Comparison of ENCODE assay signal across 8 cellular contexts in genomic region chr15:50685976-50686467, GRCh38.
DNase-seq lines count a peak whose midpoint lies in the region; ATAC-seq and TF ChIP-seq lines count a peak whose summit lies in the region.

No MANE protein-coding gene starts in this region.

- TF ChIP-seq CTCF in 22Rv1 (IDR thresholded peaks at IDR 0.05) = no peak

- peak overlapping the region; percentile 99 to 100 for H3K4me3 Mint-ChIP-seq in effector memory CD8-positive, alpha-beta T cell

- DNase-seq in NCI-H524 (lab: John Stamatoyannopoulos, UW) = peak; percentile 70
- DNase-seq in activated CD8-positive, alpha-beta memory T cell treated with anti-CD3 and anti-CD28 coated beads for 48 hours (ENCODE audit: low read depth in 2 of 3, low spot score in 2 of 3) = peak in 2 of 3 experiments; percentile 49 to 64
- peak; percentile 68 to 69 (median 68) for DNase-seq in effector memory CD8-positive, alpha-beta T cell
- DNase-seq in middle frontal gyrus (ENCODE audit: extremely low spot score, low spot score) = peak; percentile 6
- DNase-seq in stimulated activated CD8-positive, alpha-beta memory T cell treated with anti-CD3 and anti-CD28 coated beads, Interleukin-4, amount 100 ng/mL, for 24 hours (ENCODE audit: low read depth) = peak; percentile 59

- H3K36me3 Mint-ChIP-seq in effector memory CD8-positive, alpha-beta T cell (ENCODE audit: insufficient read depth) = peaks cover 55% of the 10 kb centered on the region

- peak overlapping the region; percentile 99 for H3K27ac Mint-ChIP-seq in effector memory CD8-positive, alpha-beta T cell

- H3K27me3 Mint-ChIP-seq in effector memory CD8-positive, alpha-beta T cell = no peaks in the 10 kb centered on the region

- H3K27ac ChIP-seq in 22Rv1 = peak overlapping the region; percentile 93

- H3K9me3 Mint-ChIP-seq in effector memory CD8-positive, alpha-beta T cell = no peaks in the 10 kb centered on the region

- H3K4me1 Mint-ChIP-seq in effector memory CD8-positive, alpha-beta T cell (ENCODE audit: low read depth in 2 of 2) = peaks cover 42 to 51% of the 10 kb centered on the region in 2 donors

- TF ChIP-seq POLR2A in GM18505 (IDR thresholded peaks at IDR 0.05; ENCODE audit: borderline replicate concordance, extremely low read depth, insufficient read depth, insufficient read length) = no peak

- ATAC-seq in GM18505 (IDR thresholded peaks at IDR 0.05; ENCODE audit: unreplicated experiment) (peak; percentile 49), HG02973 (IDR thresholded peaks at IDR 0.05; ENCODE audit: unreplicated experiment) (peak; percentile 46)
- peak; percentile 75 for ATAC-seq in effector memory CD8-positive, alpha-beta T cell (replicated peaks)

Comparison
In these comparisons a context has a peak if more than half of its experiments do, and no peak if none do; other contexts are left out.
1. Peak in every context shown above with its lines: DNase-seq, ATAC-seq and H3K27ac ChIP-seq.
2. DNase-seq: peak in every context shown above with its lines; median percentile 70 in NCI-H524; 68 in effector memory CD8-positive, alpha-beta T cell; 59 in stimulated activated CD8-positive, alpha-beta memory T cell treated with anti-CD3 and anti-CD28 coated beads, Interleukin-4, amount 100 ng/mL, for 24 hours; 56 in activated CD8-positive, alpha-beta memory T cell treated with anti-CD3 and anti-CD28 coated beads for 48 hours; 6 in middle frontal gyrus.